1 cellular context compared by ENCODE assay signal in the genomic region with DNA sequence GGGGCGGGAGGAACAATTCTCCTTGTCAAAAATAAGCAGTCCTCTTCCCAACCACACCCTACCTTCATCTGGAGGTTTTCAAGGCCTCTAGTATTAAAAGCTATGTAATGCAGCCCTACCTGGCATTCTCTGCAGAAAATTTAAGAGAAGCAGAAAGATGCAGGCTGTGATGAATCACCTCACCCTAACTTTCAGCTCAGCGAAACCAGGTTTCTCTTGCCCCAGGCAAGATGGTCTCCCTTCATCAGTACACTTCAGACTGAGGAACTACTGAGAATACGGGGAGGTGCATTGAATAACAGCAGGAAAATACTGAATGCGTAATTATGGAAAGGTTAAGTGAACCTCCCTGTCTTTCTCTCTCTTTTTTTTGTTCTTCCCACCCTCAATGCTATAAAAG.
TF ChIP-seq lines count a peak whose summit lies in the region.

No MANE protein-coding gene starts in this region.

TF ChIP-seq in H1, 55 proteins besides CTCF, POLR2A, EP300 and RAD21 (continued from another document):
- TF ChIP-seq SIN3A (conservative IDR thresholded peaks at IDR 0.05 in 1 of 2, IDR thresholded peaks at IDR 0.05 in 1 of 2; ENCODE audit: low read depth in 1 of 2, low read length in 2 of 2) (no peak), CHD1 (IDR thresholded peaks at IDR 0.05; ENCODE audit: low read depth, low read length) (no peak), JUN (IDR thresholded peaks at IDR 0.05; ENCODE audit: low read depth, low read length) (no peak), HDAC6 (IDR thresholded peaks at IDR 0.05; ENCODE audit: low read depth, low read length) (no peak), KDM1A (IDR thresholded peaks at IDR 0.05; ENCODE audit: borderline replicate concordance, low read length) (no peak), EGR1 (IDR thresholded peaks at IDR 0.05; ENCODE audit: borderline replicate concordance, low read depth, low read length) (no peak)
- TF ChIP-seq, protein P1, sequence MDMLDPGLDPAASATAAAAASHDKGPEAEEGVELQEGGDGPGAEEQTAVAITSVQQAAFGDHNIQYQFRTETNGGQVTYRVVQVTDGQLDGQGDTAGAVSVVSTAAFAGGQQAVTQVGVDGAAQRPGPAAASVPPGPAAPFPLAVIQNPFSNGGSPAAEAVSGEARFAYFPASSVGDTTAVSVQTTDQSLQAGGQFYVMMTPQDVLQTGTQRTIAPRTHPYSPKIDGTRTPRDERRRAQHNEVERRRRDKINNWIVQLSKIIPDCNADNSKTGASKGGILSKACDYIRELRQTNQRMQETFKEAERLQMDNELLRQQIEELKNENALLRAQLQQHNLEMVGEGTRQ (IDR thresholded peaks at IDR 0.05; ENCODE audit: low read length) = no peak
